8 cellular contexts compared by ENCODE assay signal in the genomic region with DNA sequence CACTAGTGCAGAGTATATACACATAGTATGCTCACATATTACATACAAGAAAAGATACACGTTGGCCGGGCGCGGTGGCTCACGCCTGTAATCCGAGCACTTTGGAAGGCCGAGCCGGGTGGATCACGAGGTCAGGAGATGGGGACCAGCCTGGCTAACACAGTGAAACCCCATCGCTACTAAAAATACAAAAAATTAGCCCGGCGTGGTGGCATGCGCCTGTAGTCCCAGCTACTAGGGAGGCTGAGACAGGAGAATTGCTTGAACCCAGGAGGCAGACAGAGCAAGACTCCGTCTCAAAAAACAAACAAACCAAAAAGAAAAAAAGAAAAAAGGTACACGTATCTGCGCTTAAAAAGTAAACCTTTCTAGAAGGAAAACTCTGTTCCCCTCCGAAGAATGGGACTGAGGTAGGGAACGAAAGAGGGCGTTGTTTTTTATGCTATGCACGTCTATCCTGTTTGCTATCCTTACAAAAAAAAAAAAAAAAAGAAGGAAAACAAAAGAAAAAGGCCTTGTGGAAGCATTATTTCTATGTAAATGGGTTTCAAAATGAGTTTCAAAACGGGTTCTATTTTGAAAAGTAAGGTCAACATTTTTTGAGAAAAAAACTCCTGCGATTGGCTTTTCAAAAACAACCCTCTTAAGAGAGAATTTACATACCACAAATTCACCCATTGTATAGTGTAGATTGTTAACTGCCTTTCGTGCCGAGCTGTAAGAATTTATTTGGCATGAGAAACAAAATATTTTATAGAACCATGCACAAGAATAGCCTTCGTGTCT. TPM values are rescaled to one million over a fixed set of nuclear protein-coding genes. Genes with fewer than 3 reads are reported as not detected.
DNase-seq lines count a peak whose midpoint lies in the region; ATAC-seq, FAIRE-seq and TF ChIP-seq lines count a peak whose summit lies in the region.

No MANE protein-coding gene starts in this region.

- peaks cover 5% of the 10 kb centered on the region; the same call in 1 of the 2 replicates for H3K36me3 ChIP-seq in Panc1 (ENCODE audit: control insufficient read depth, insufficient read depth, low read length)
- H3K36me3 ChIP-seq in effector memory CD4-positive, alpha-beta T cell (ENCODE audit: control insufficient read depth, insufficient read depth, low read length), result no peaks in the 10 kb centered on the region

- peak overlapping the region; percentile 90 to 91 for H3K27ac Mint-ChIP-seq in natural killer cell

- no peaks in the 10 kb centered on the region for H3K27me3 ChIP-seq in Panc1 (ENCODE audit: control insufficient read depth, insufficient read depth, low read length)
- no peaks in the 10 kb centered on the region for H3K27me3 ChIP-seq in effector memory CD4-positive, alpha-beta T cell (replicated peaks; ENCODE audit: control insufficient read depth, insufficient read depth, low read length, poor library complexity, severe bottlenecking)

- H3K27me3 Mint-ChIP-seq in natural killer cell (ENCODE audit: low read depth in 2 of 2), result no peaks in the 10 kb centered on the region

- ATAC-seq in GM18867 (IDR thresholded peaks at IDR 0.05; ENCODE audit: unreplicated experiment) (peak; percentile 12), Panc1 (no peak), natural killer cell (no peak), HG02678 (IDR thresholded peaks at IDR 0.05; ENCODE audit: unreplicated experiment) (no peak), HG03378 (IDR thresholded peaks at IDR 0.05; ENCODE audit: unreplicated experiment) (no peak)

- CTCF ChIA-PET in Panc1 (lab: Charles Lee), result no interaction called here

- no peaks in the 10 kb centered on the region for H3K9me3 ChIP-seq in Panc1 (ENCODE audit: control insufficient read depth, insufficient read depth, low read depth, low read length)
- no peaks in the 10 kb centered on the region for H3K9me3 ChIP-seq in effector memory CD4-positive, alpha-beta T cell (ENCODE audit: control insufficient read depth, low read length)

- TSS peak; percentile 82 for BruUV-seq in Panc1 (replicated peaks; lab: Mats Ljungman, UMichigan)

- TF ChIP-seq POLR2A in GM12892 (IDR thresholded peaks at IDR 0.05; ENCODE audit: low read depth, low read length), result no peak

- no peaks in the 10 kb centered on the region for H3K4me1 ChIP-seq in Panc1 (ENCODE audit: control insufficient read depth, insufficient read depth, low read length)
- peaks cover 14% of the 10 kb centered on the region for H3K4me1 ChIP-seq in effector memory CD4-positive, alpha-beta T cell (ENCODE audit: control insufficient read depth, insufficient read depth, low read length, poor library complexity, severe bottlenecking)

- peak overlapping the region; percentile 93 for H3K4me3 Mint-ChIP-seq in natural killer cell

- no peak for TF ChIP-seq CTCF in Panc1 (IDR thresholded peaks at IDR 0.05)
- no peak for TF ChIP-seq CTCF in natural killer cell (IDR thresholded peaks at IDR 0.05)

- in situ Hi-C loops in Panc1 (cut with HindIII; ENCODE audit: low pct_unique_long_range_greater_than_20kb, low sequenced_read_pairs), result no loop called here

- H3K9me3 Mint-ChIP-seq in natural killer cell, result no peaks in the 10 kb centered on the region

- H3K36me3 Mint-ChIP-seq in natural killer cell, result no peaks in the 10 kb centered on the region

- intact Hi-C loops in Panc1 (cut with micrococcal nuclease; ENCODE audit: unreplicated experiment) (no loop called here), natural killer cell (cut with micrococcal nuclease) (loop anchor here (10.0 kb wide), 1 partner anchor 1215 kb away; the partner anchor contains the start of gene RFX3)

- H3K4me1 Mint-ChIP-seq in natural killer cell, result peaks cover 32 to 35% of the 10 kb centered on the region in 2 donors

- POLR2A ChIA-PET in Panc1 (lab: Charles Lee), result no interaction called here

- peak overlapping the region; percentile 57 to 58 for H3K4me3 ChIP-seq in Panc1 (ENCODE audit: low read depth in 2 of 2, low read length in 2 of 2)
- peak overlapping the region; percentile 86 for H3K4me3 ChIP-seq in effector memory CD4-positive, alpha-beta T cell (ENCODE audit: insufficient read depth, low read depth, low read length, poor library complexity, severe bottlenecking)

- H3K27ac ChIP-seq in Panc1 (ENCODE audit: low read length), result peak overlapping the region; percentile 69
- H3K27ac ChIP-seq in effector memory CD4-positive, alpha-beta T cell (ENCODE audit: insufficient read depth, low read length, poor library complexity, severe bottlenecking), result peak overlapping the region; percentile 62

- no peak for FAIRE-seq in GM12892 (lab: Jason Lieb, UNC)

- DNase-seq in Panc1 (ENCODE audit: low read depth, low spot score), result no peak
- no peak for DNase-seq in effector memory CD4-positive, alpha-beta T cell
- DNase-seq in natural killer cell, result no peak
- no peak for DNase-seq in AML-193 (lab: John Stamatoyannopoulos, UW)
- no peak for DNase-seq in GM12892 (ENCODE audit: insufficient read length)

RNA-seq across cellular contexts. Expression of gene AK3, which starts 1.2 kb away (rescaled TPM):
- total RNA-seq in Panc1 (2021; ENCODE audit: unreplicated experiment) (15.9 TPM), natural killer cell (10 to 100 TPM; 18.6 to 23.1 (median 21.0) TPM)
- polyA plus RNA-seq in Panc1 (2012; ENCODE audit: insufficient read length), result 27.2 TPM
- polyA plus RNA-seq in GM12892 (2012; ENCODE audit: missing spikeins), result 31.9 TPM

RNA-seq across cellular contexts. Expression of gene RCL1, which starts 53.0 kb away (rescaled TPM):
- total RNA-seq in Panc1 (2021; ENCODE audit: unreplicated experiment) (11.2 TPM), natural killer cell (10 to 100 TPM; 18.1 to 26.3 (median 23.0) TPM)
- 6.7 TPM for polyA plus RNA-seq in Panc1 (2012; ENCODE audit: insufficient read length)
- 23.4 TPM for polyA plus RNA-seq in GM12892 (2012; ENCODE audit: missing spikeins)
